Comparison of ENCODE assay signal across 8 cellular contexts in the genomic region with DNA sequence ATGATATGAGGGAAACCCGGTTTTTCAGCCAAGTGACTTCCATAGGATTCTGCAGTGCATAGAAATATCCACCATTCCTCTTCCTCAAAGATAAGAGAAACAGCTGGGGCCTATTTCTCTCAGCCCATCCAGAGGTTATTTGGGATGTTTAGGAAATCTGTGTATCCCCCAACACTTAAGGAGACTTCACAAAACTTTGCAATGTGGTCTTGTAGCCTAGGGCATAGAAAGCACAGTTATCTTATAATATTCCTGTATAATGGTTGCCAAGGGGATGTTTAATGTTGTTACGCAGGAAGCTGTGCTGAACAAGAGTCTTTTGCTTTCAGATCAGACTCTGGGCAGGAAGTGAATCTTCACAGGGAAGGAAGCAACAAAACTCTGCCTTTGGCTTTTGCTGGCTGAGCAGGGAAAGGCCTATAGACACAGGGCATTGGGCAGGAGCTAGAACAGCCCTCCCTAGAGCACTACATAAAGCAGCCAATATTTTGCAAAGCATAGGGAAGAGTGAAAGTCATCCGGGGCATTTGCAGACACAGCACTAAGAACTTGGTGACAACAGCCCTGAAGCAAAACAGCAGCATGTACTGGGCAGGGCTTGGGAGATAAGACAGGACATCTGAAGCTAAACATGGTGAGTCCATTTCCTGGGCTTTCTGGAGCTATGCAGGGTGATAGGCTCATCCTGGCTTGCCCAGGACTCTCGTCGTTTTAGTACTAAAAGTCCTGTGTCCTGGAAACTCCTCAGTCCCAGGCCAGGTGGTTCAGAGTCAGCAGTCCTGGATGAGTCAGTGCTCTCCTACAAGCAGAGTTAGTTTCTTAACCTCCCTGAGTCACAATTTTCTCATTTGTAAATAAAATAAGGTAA. TPM values are rescaled to one million over a fixed set of nuclear protein-coding genes. Genes with fewer than 3 reads are reported as not detected.
DNase-seq lines count a peak whose midpoint lies in the region; ATAC-seq and TF ChIP-seq lines count a peak whose summit lies in the region.

No MANE protein-coding gene starts in this region.

- intact Hi-C loops in Right ventricle myocardium inferior (cut with DNase I) (loop anchor here (1.0 to 5.0 kb wide), 3 partner anchors 75 to 459 kb away; no protein-coding TSS in a partner anchor), cardiac septum (cut with DNase I) (loop anchor here (5.0 kb wide), 2 partner anchors 104 to 344 kb away; a partner anchor contains a TSS)

- DNase-seq in Right ventricle myocardium inferior (ENCODE audit: missing footprints) = no peak
- DNase-seq in cardiac septum (ENCODE audit: low spot score) = no peak
- DNase-seq in ecto neural progenitor cell (ENCODE audit: low spot score) = peak; percentile 42
- peak; percentile 56 for DNase-seq in mucosa of gallbladder (ENCODE audit: low spot score)
- DNase-seq in OCI-M2 (lab: John Stamatoyannopoulos, UW; ENCODE audit: unreplicated experiment) = no peak

- peak; percentile 91 for ATAC-seq in Right ventricle myocardium inferior
- peak; percentile 58 for ATAC-seq in SK-N-SH treated with all-trans-retinoic acid at 6 μM for 48 hours
- no peak for ATAC-seq in GM21423 (IDR thresholded peaks at IDR 0.05; ENCODE audit: unreplicated experiment)
- no peak for ATAC-seq in GM18517 (IDR thresholded peaks at IDR 0.05; ENCODE audit: unreplicated experiment)

TF ChIP-seq in SK-N-SH treated with all-trans-retinoic acid at 6 μM for 48 hours, 23 proteins besides CTCF, POLR2A, EP300 and RAD21:
- 0 out of 2 replicates have a peak, but pooled peaks have one; percentile 22 for TF ChIP-seq ZNF8 (CRISPR knock-in tag; IDR thresholded peaks at IDR 0.05)
- TF ChIP-seq PPARA (CRISPR knock-in tag; IDR thresholded peaks at IDR 0.05; ENCODE audit: borderline replicate concordance) = no peak

RNA-seq across cellular contexts. Expression of a gene that starts 18.7 kb away (rescaled TPM):
- total RNA-seq in Right ventricle myocardium inferior (2.4 TPM), cardiac septum (2.8 TPM), mucosa of gallbladder (0.35 TPM)

RNA-seq across cellular contexts. Expression of a gene that starts 41.9 kb away (rescaled TPM):
- total RNA-seq in Right ventricle myocardium inferior (58.4 TPM), cardiac septum (51.9 TPM), mucosa of gallbladder (23.0 TPM)

Comparison
In these comparisons a context has a peak if more than half of its experiments do, and no peak if none do; other contexts are left out.
1. ATAC-seq: peak in Right ventricle myocardium inferior (single experiment) and SK-N-SH treated with all-trans-retinoic acid at 6 μM for 48 hours (single experiment); none in GM21423 (single experiment) and GM18517 (single experiment).
2. DNase-seq: peak in ecto neural progenitor cell (single experiment) and mucosa of gallbladder (single experiment); none in Right ventricle myocardium inferior (single experiment), cardiac septum (single experiment) and OCI-M2 (single experiment).